ENCODE assay signal across 1 cellular context in genomic region chr11:19498986-19499669, GRCh38.
TF ChIP-seq lines count a peak whose summit lies in the region.

No MANE protein-coding gene starts in this region.

TF ChIP-seq in SK-N-SH, 30 proteins besides CTCF, POLR2A, EP300 and RAD21 (continued from another document):
- TF ChIP-seq PBX3 (IDR thresholded peaks at IDR 0.05) (no peak), CHD2 (IDR thresholded peaks at IDR 0.05; ENCODE audit: low read length, partially characterized antibody) (no peak), MAX (IDR thresholded peaks at IDR 0.05; ENCODE audit: low read depth) (no peak)
